17 cellular contexts compared by ENCODE assay signal in genomic region chr15:33968224-33968623, GRCh38. TPM values are rescaled to one million over a fixed set of nuclear protein-coding genes. Genes with fewer than 3 reads are reported as not detected.
DNase-seq lines count a peak whose midpoint lies in the region; ATAC-seq and TF ChIP-seq lines count a peak whose summit lies in the region.
"Had no signal": no experiment of that assay in that cellular context is flagged by ENCODE, and none has a peak within 500 bp of the region (broad histone marks: within the 10 kb centered on the region; RNA-seq: fewer than 3 reads in every experiment).

Gene CHRM5 (plus strand): TSS chr15:33968497. CDS start chr15:34062718, 94,221 bp downstream.

- no peaks in the 10 kb centered on the region for H3K79me2 ChIP-seq in H9 (ENCODE audit: insufficient read depth, low read length)

- H3K79me1 ChIP-seq in H9 (ENCODE audit: insufficient read depth, low read depth, low read length, poor library complexity, severe bottlenecking) = no peaks in the 10 kb centered on the region

- ATAC-seq in sciatic nerve = no peak
- ATAC-seq: HCT116, left colon had no signal

- H3K4me3 Mint-ChIP-seq in H9 = no peak within 1 kb of the TSS
- no peak within 1 kb of the TSS for H3K4me3 Mint-ChIP-seq in endothelial cell (ENCODE audit: unreplicated experiment)

- H4K20me1 ChIP-seq in H9 (ENCODE audit: control insufficient read depth, insufficient read depth, insufficient read length) = no peaks in the 10 kb centered on the region

- H2BK120ac ChIP-seq in H9 (ENCODE audit: low read depth, low read length, poor library complexity, severe bottlenecking) = no peak within 1 kb of the TSS

- H2AK5ac ChIP-seq in H9 (ENCODE audit: insufficient read length, low read length) = no peak within 1 kb of the TSS

- no peak within 1 kb of the TSS for H4K8ac ChIP-seq in H9 (replicated peaks; ENCODE audit: insufficient read length, low read depth, low read length)

- H3K9ac ChIP-seq in H9 (ENCODE audit: extremely low read depth, insufficient read length, low read length) = no peak within 1 kb of the TSS

- H4K5ac ChIP-seq in H9 (ENCODE audit: insufficient read length, low read depth, low read length) = no peak within 1 kb of the TSS

- H3K27me3 Mint-ChIP-seq in H9 (ENCODE audit: low read depth) = no peaks in the 10 kb centered on the region
- H3K27me3 Mint-ChIP-seq in endothelial cell (ENCODE audit: unreplicated experiment) = no peaks in the 10 kb centered on the region

- H2BK20ac ChIP-seq in H9 (ENCODE audit: low read depth, low read length, poor library complexity, severe bottlenecking) = no peak within 1 kb of the TSS

- no peaks in the 10 kb centered on the region for H3K9me3 ChIP-seq in H9 (ENCODE audit: control insufficient read depth, low read depth, low read length)
- H3K9me3 ChIP-seq: MG63, thyroid gland had no signal

- no peak within 1 kb of the TSS for H2BK15ac ChIP-seq in H9 (ENCODE audit: low read depth, low read length)

- no peak within 1 kb of the TSS for H3K14ac ChIP-seq in H9 (ENCODE audit: insufficient read depth, low read length)

- H3K9me3 Mint-ChIP-seq in H9 (no peaks in the 10 kb centered on the region), endothelial cell (ENCODE audit: unreplicated experiment) (no peaks in the 10 kb centered on the region)

- no peak within 1 kb of the TSS for H3K4me2 ChIP-seq in H9 (ENCODE audit: insufficient read depth, insufficient read length, low read length)

- no peak within 1 kb of the TSS for H3K23ac ChIP-seq in H9 (ENCODE audit: insufficient read length, low read depth, low read length)

- H4K91ac ChIP-seq in H9 (ENCODE audit: insufficient read length, low read depth, low read length) = no peak within 1 kb of the TSS

- no peak within 1 kb of the TSS for H3T11ph ChIP-seq in H9 (ENCODE audit: low read length)

- TF ChIP-seq CTCF in VCaP (conservative IDR thresholded peaks at IDR 0.05) = no peak; the same call in 1 of the 2 replicates
- TF ChIP-seq CTCF in H9 (conservative IDR thresholded peaks at IDR 0.05) = no peak
- no peak for TF ChIP-seq CTCF in endothelial cell (IDR thresholded peaks at IDR 0.05; ENCODE audit: unreplicated experiment)

- no peak within 1 kb of the TSS for H2AFZ ChIP-seq in H9 (ENCODE audit: low read length)

- no peaks in the 10 kb centered on the region for H3K4me1 ChIP-seq in H9 (ENCODE audit: insufficient read depth, low read length)
- H3K4me1 ChIP-seq: thyroid gland had no signal

- no peak within 1 kb of the TSS for H3K4ac ChIP-seq in H9 (ENCODE audit: low read depth, low read length)

- no CpG with 5 or more reads among the region's 6 CpGs for WGBS in H9 (ENCODE audit: extremely low coverage, insufficient read length, low lambda C conversion rate)

- intact Hi-C loops in sciatic nerve (cut with DNase I) = no loop called here

- no peak within 1 kb of the TSS for H3K18ac ChIP-seq in H9 (ENCODE audit: insufficient read length, low read depth, low read length)

- no peaks in the 10 kb centered on the region for H3K23me2 ChIP-seq in H9 (ENCODE audit: insufficient read length, low read depth, low read length, poor library complexity, severe bottlenecking)

- H3K56ac ChIP-seq in H9 (ENCODE audit: insufficient read length, low read depth, low read length) = no peak within 1 kb of the TSS

- no peaks in the 10 kb centered on the region for H3K27me3 ChIP-seq in H9 (ENCODE audit: insufficient read depth, low read length)
- H3K27me3 ChIP-seq: MG63, thyroid gland had no signal

- H3K36me3 Mint-ChIP-seq in H9 (ENCODE audit: insufficient read depth in 1 of 3, low read depth in 3 of 3) (no peaks in the 10 kb centered on the region), endothelial cell (ENCODE audit: low read depth, unreplicated experiment) (no peaks in the 10 kb centered on the region)

- H3K27ac Mint-ChIP-seq in H9 = 0 out of 7 replicates have a peak within 1 kb of the TSS, but pooled peaks of 1 of the 3 experiments have one; percentile 5
- H3K27ac Mint-ChIP-seq in endothelial cell (ENCODE audit: unreplicated experiment) = no peak within 1 kb of the TSS

- H2BK12ac ChIP-seq in H9 (ENCODE audit: insufficient read length, low read depth, low read length) = no peak within 1 kb of the TSS

- H2BK5ac ChIP-seq in H9 (ENCODE audit: insufficient read length, low read length) = no peak within 1 kb of the TSS

- H3K4me1 Mint-ChIP-seq in H9 = peaks cover 0 to 9% of the 10 kb centered on the region in 2 experiments; a peak in 2 of 4 replicates
- peaks cover 9% of the 10 kb centered on the region for H3K4me1 Mint-ChIP-seq in endothelial cell (ENCODE audit: unreplicated experiment)

- H3K27ac ChIP-seq in VCaP = peak within 1 kb of the TSS; percentile 47
- no peak within 1 kb of the TSS for H3K27ac ChIP-seq in H9 (ENCODE audit: insufficient read length, low read depth, low read length)
- H3K27ac ChIP-seq: epithelial cell of prostate, thyroid gland had no signal

- DNase-seq in NCI-H1092 (lab: John Stamatoyannopoulos, UW) (peak; percentile 6), NCI-H510A treated with DMSO at 0.1 percent for 48 hours (lab: John Stamatoyannopoulos, UW) (peak; percentile 88), retina (peak; percentile 50), H9 (no peak), sciatic nerve (ENCODE audit: low spot score) (no peak), endothelial cell (ENCODE audit: low spot score) (no peak)
- DNase-seq: activated effector memory CD4-positive, alpha-beta T cell treated with Interleukin-2 at 50 U/mL for 16 hours; cerebellar nuclear complex; left colon; MG63; NCI-H226; thyroid gland had no signal

RNA-seq across cellular contexts. Expression of gene CHRM5, which starts in this region (rescaled TPM):
- total RNA-seq in H9 (2021) (not detected in 2 replicates), sciatic nerve (0.18 TPM), endothelial cell (ENCODE audit: unreplicated experiment) (not detected)
- total RNA-seq: left colon, mononuclear cell, omental fat pad, thyroid gland had no signal

Comparison
In these comparisons a context has a peak if more than half of its experiments do, and no peak if none do; other contexts are left out.
1. DNase-seq: peak in NCI-H1092 (single experiment), NCI-H510A treated with DMSO at 0.1 percent for 48 hours (single experiment) and retina (single experiment); none in H9 (single experiment), sciatic nerve (single experiment) and endothelial cell (single experiment).